ENCODE assay signal across 15 cellular contexts in genomic region chr1:14939527-14940284, GRCh38.
DNase-seq lines count a peak whose midpoint lies in the region; ATAC-seq, FAIRE-seq and TF ChIP-seq lines count a peak whose summit lies in the region.
"Had no signal": no experiment of that assay in that cellular context is flagged by ENCODE, and none has a peak within 500 bp of the region (broad histone marks: within the 10 kb centered on the region; RNA-seq: fewer than 3 reads in every experiment).

No MANE protein-coding gene starts in this region.

- no peak overlapping the region for H3K4me3 Mint-ChIP-seq in HFFc6
- no peak overlapping the region for H3K4me3 Mint-ChIP-seq in natural killer cell
- H3K4me3 Mint-ChIP-seq: activated naive CD4-positive, alpha-beta T cell treated with anti-CD3 and anti-CD28 coated beads, Interleukin-2, amount 50 U/mL, for 24 hours had no signal

- H3K4me1 ChIP-seq in pancreas, result no peaks in the 10 kb centered on the region

- intact Hi-C loops in pancreas (cut with DNase I), result no loop called here
- intact Hi-C loops in natural killer cell (cut with micrococcal nuclease), result loop anchor here (10.0 kb wide), 1 partner anchor 85 kb away; no protein-coding TSS in a partner anchor

- 92 to 93% methylated on average over 9 of the region's 9 CpGs for WGBS in pancreas, 2 donors

- ATAC-seq in pancreas (no peak), GM19035 (IDR thresholded peaks at IDR 0.05; ENCODE audit: unreplicated experiment) (no peak), natural killer cell (no peak)

- H3K36me3 ChIP-seq in brain microvascular endothelial cell (replicated peaks), result no peaks in the 10 kb centered on the region
- H3K36me3 ChIP-seq in pancreas, result no peaks in the 10 kb centered on the region
- H3K36me3 ChIP-seq: stomach had no signal

- no peaks in the 10 kb centered on the region for H3K9me3 ChIP-seq in pancreas
- H3K9me3 ChIP-seq: stomach had no signal

- peak; percentile 47 for DNase-seq in ACHN
- DNase-seq in HFFc6, result peak; percentile 76
- DNase-seq in brain microvascular endothelial cell, result peak; percentile 79
- DNase-seq in kidney glomerular epithelial cell (lab: John Stamatoyannopoulos, UW), result peak; percentile 19
- no peak for DNase-seq in SK-N-DZ (ENCODE audit: low spot score)
- no peak for DNase-seq in pancreas
- DNase-seq in natural killer cell, result no peak
- DNase-seq: activated CD4-positive, CD25-positive, alpha-beta regulatory T cell treated with anti-CD3 and anti-CD28 coated beads, Interleukin-2, amount 50 U/mL, for 72 hours; NCI-H1105; OCI-M1; stomach had no signal

- H3K27me3 Mint-ChIP-seq in HFFc6 (ENCODE audit: insufficient read depth), result peaks cover 4% of the 10 kb centered on the region; the same call in 1 of the 2 replicates
- H3K27me3 Mint-ChIP-seq in natural killer cell (ENCODE audit: low read depth in 2 of 2), result peaks cover 0 to 13% of the 10 kb centered on the region in 2 donors
- H3K27me3 Mint-ChIP-seq: activated naive CD4-positive, alpha-beta T cell treated with anti-CD3 and anti-CD28 coated beads, Interleukin-2, amount 50 U/mL, for 24 hours had no signal

- TF ChIP-seq CTCF in HFFc6 (IDR thresholded peaks at IDR 0.05) (no peak), brain microvascular endothelial cell (IDR thresholded peaks at IDR 0.05; ENCODE audit: low read depth, low read length, missing control alignments) (no peak), pancreas (IDR thresholded peaks at IDR 0.05) (no peak), natural killer cell (IDR thresholded peaks at IDR 0.05) (no peak)

- H3K27ac Mint-ChIP-seq in HFFc6 (peak overlapping the region; percentile 77), natural killer cell (no peak overlapping the region)
- H3K27ac Mint-ChIP-seq: activated naive CD4-positive, alpha-beta T cell treated with anti-CD3 and anti-CD28 coated beads, Interleukin-2, amount 50 U/mL, for 24 hours had no signal

- H3K27ac ChIP-seq in brain microvascular endothelial cell (no peak overlapping the region), pancreas (no peak overlapping the region)
- H3K27ac ChIP-seq: C4-2B had no signal

- FAIRE-seq in pancreas (lab: Jason Lieb, UNC), result no peak
- FAIRE-seq: GM12891 had no signal

- H3K4me3 ChIP-seq in brain microvascular endothelial cell (ENCODE audit: low read depth, low read length), result no peak overlapping the region
- H3K4me3 ChIP-seq in pancreas, result no peak overlapping the region
- H3K4me3 ChIP-seq: stomach had no signal

- peaks cover 62% of the 10 kb centered on the region for H3K4me1 Mint-ChIP-seq in HFFc6 (ENCODE audit: low read depth)
- no peaks in the 10 kb centered on the region for H3K4me1 Mint-ChIP-seq in natural killer cell
- H3K4me1 Mint-ChIP-seq: activated naive CD4-positive, alpha-beta T cell treated with anti-CD3 and anti-CD28 coated beads, Interleukin-2, amount 50 U/mL, for 24 hours had no signal

- H3K9me3 Mint-ChIP-seq in HFFc6, result no peaks in the 10 kb centered on the region
- no peaks in the 10 kb centered on the region for H3K9me3 Mint-ChIP-seq in natural killer cell
- H3K9me3 Mint-ChIP-seq: activated naive CD4-positive, alpha-beta T cell treated with anti-CD3 and anti-CD28 coated beads, Interleukin-2, amount 50 U/mL, for 24 hours had no signal

- H3K36me3 Mint-ChIP-seq in HFFc6 (ENCODE audit: low read depth) (no peaks in the 10 kb centered on the region), natural killer cell (no peaks in the 10 kb centered on the region)
- H3K36me3 Mint-ChIP-seq: activated naive CD4-positive, alpha-beta T cell treated with anti-CD3 and anti-CD28 coated beads, Interleukin-2, amount 50 U/mL, for 24 hours had no signal

- in situ Hi-C loops in ACHN (cut with HindIII; ENCODE audit: low pct_ligation_motif_present, low pct_unique_long_range_greater_than_20kb, low sequenced_read_pairs) (no loop called here), brain microvascular endothelial cell (cut with HindIII; ENCODE audit: low pct_ligation_motif_present, low sequenced_read_pairs) (no loop called here)

- H3K27me3 ChIP-seq in brain microvascular endothelial cell (replicated peaks) (no peaks in the 10 kb centered on the region), pancreas (no peaks in the 10 kb centered on the region)
- H3K27me3 ChIP-seq: stomach had no signal

Comparison
In these comparisons a context has a peak if more than half of its experiments do, and no peak if none do; other contexts are left out.
1. DNase-seq: peak in ACHN (single experiment), HFFc6 (single experiment), brain microvascular endothelial cell (single experiment) and kidney glomerular epithelial cell (single experiment); none in SK-N-DZ (single experiment), pancreas (0 of 6) and natural killer cell (single experiment).